Comparison of ENCODE assay signal across 8 cellular contexts in genomic region chr9:129885018-129885669, GRCh38. TPM values are rescaled to one million over a fixed set of nuclear protein-coding genes. Genes with fewer than 3 reads are reported as not detected.
DNase-seq lines count a peak whose midpoint lies in the region; ATAC-seq and TF ChIP-seq lines count a peak whose summit lies in the region.

No MANE protein-coding gene starts in this region.

- H3K4me3 ChIP-seq in HUES64 (ENCODE audit: low read length): peak overlapping the region; percentile 41
- H3K4me3 ChIP-seq in endodermal cell (ENCODE audit: low read length): peak overlapping the region; percentile 56

- ATAC-seq in GM21367 (IDR thresholded peaks at IDR 0.05; ENCODE audit: unreplicated experiment) (no peak), omental fat pad (ENCODE audit: low FRiP score) (no peak), GM18873 (IDR thresholded peaks at IDR 0.05; ENCODE audit: low FRiP score, unreplicated experiment) (no peak)

- TF ChIP-seq CTCF in Calu3 (IDR thresholded peaks at IDR 0.05; ENCODE audit: unreplicated experiment): no peak
- TF ChIP-seq CTCF in VCaP (conservative IDR thresholded peaks at IDR 0.05): no peak
- TF ChIP-seq CTCF in endodermal cell (conservative IDR thresholded peaks at IDR 0.05): peak; percentile 8
- TF ChIP-seq CTCF in nephron progenitor cell (IDR thresholded peaks at IDR 0.05): no peak
- TF ChIP-seq CTCF in omental fat pad (IDR thresholded peaks at IDR 0.05): no peak

- intact Hi-C loops in Calu3 (cut with micrococcal nuclease; ENCODE audit: unreplicated experiment): loop anchor here (2.0 kb wide), 1 partner anchor 214 kb away; no protein-coding TSS in a partner anchor

- H3K27ac Mint-ChIP-seq in Calu3 (ENCODE audit: unreplicated experiment) (peak overlapping the region; percentile 44), endodermal cell (peak overlapping the region; percentile 93), nephron progenitor cell (no peak overlapping the region)

- H3K9ac ChIP-seq in HUES64 (ENCODE audit: low read depth, low read length) (peak overlapping the region; percentile 41; the same call in 1 of the 2 replicates), endodermal cell (ENCODE audit: extremely low read depth, low read length, poor library complexity, severe bottlenecking) (no peak overlapping the region)

- H3K36me3 ChIP-seq in HUES64 (ENCODE audit: insufficient read depth, low read length) (no peaks in the 10 kb centered on the region; the same call in 1 of the 2 replicates), endodermal cell (ENCODE audit: control insufficient read depth, insufficient read depth, low read length) (peaks cover 16% of the 10 kb centered on the region)

- peaks cover 12% of the 10 kb centered on the region for H3K4me1 Mint-ChIP-seq in Calu3 (ENCODE audit: low read depth, unreplicated experiment)
- peaks cover 27% of the 10 kb centered on the region for H3K4me1 Mint-ChIP-seq in endodermal cell
- H3K4me1 Mint-ChIP-seq in nephron progenitor cell: peaks cover 60% of the 10 kb centered on the region

- no peaks in the 10 kb centered on the region for H3K27me3 ChIP-seq in HUES64 (ENCODE audit: insufficient read depth, low read length)
- H3K27me3 ChIP-seq in endodermal cell (ENCODE audit: control insufficient read depth, insufficient read depth, low read length, poor library complexity, severe bottlenecking): no peaks in the 10 kb centered on the region

- DNase-seq in Calu3 (peak; percentile 46), endodermal cell (peak; percentile 73), nephron progenitor cell (no peak), omental fat pad (ENCODE audit: low spot score) (no peak)

- no peaks in the 10 kb centered on the region for H3K9me3 ChIP-seq in HUES64 (ENCODE audit: insufficient read depth, low read depth, low read length)
- no peaks in the 10 kb centered on the region for H3K9me3 ChIP-seq in endodermal cell (ENCODE audit: control insufficient read depth, low read length)

- H3K9me3 Mint-ChIP-seq in Calu3 (ENCODE audit: low read depth, unreplicated experiment): no peaks in the 10 kb centered on the region
- H3K9me3 Mint-ChIP-seq in endodermal cell: no peaks in the 10 kb centered on the region
- H3K9me3 Mint-ChIP-seq in nephron progenitor cell: no peaks in the 10 kb centered on the region

- H3K36me3 Mint-ChIP-seq in Calu3 (ENCODE audit: insufficient read depth, unreplicated experiment) (peaks cover 10% of the 10 kb centered on the region), endodermal cell (ENCODE audit: low read depth) (peaks cover 28% of the 10 kb centered on the region), nephron progenitor cell (ENCODE audit: low read depth) (peaks cover 28% of the 10 kb centered on the region)

- H3K4me3 Mint-ChIP-seq in Calu3 (ENCODE audit: low read depth, unreplicated experiment): peak overlapping the region; percentile 66
- peak overlapping the region; percentile 48 for H3K4me3 Mint-ChIP-seq in endodermal cell
- H3K4me3 Mint-ChIP-seq in nephron progenitor cell: peak overlapping the region; percentile 75

- H3K27me3 Mint-ChIP-seq in Calu3 (ENCODE audit: unreplicated experiment) (no peaks in the 10 kb centered on the region), endodermal cell (ENCODE audit: insufficient read depth) (no peaks in the 10 kb centered on the region), nephron progenitor cell (ENCODE audit: low read depth, poor library complexity) (peaks cover 15% of the 10 kb centered on the region)

- WGBS in HUES64: 50% methylated on average over 27 of the region's 27 CpGs
- 71 to 78% methylated on average over 25 to 27 of the region's 27 CpGs for WGBS in endodermal cell (ENCODE audit: insufficient coverage in 1 of 2, insufficient read length in 1 of 2), 2 experiments

- CTCF ChIA-PET in Calu3 (lab: Charles Lee): interaction anchor here (0.6 to 1.3 kb wide), 2 partner anchors 25 to 1644 kb away, joined by 3 read pairs; no protein-coding TSS in a partner anchor

- H3K27ac ChIP-seq in HUES64 (ENCODE audit: low read depth, low read length) (peak overlapping the region; percentile 18), VCaP (peak overlapping the region; percentile 91), endodermal cell (ENCODE audit: low read depth, low read length) (no peak overlapping the region)

- peaks cover 39% of the 10 kb centered on the region for H3K4me1 ChIP-seq in HUES64 (ENCODE audit: insufficient read depth, low read length)
- peaks cover 15% of the 10 kb centered on the region for H3K4me1 ChIP-seq in endodermal cell (ENCODE audit: control insufficient read depth, insufficient read depth, low read length)

- no TSS peak for BruUV-seq in Calu3 (replicated peaks; lab: Mats Ljungman, UMichigan)

RNA-seq across cellular contexts. Expression of gene USP20, which starts 49.9 kb away (rescaled TPM):
- total RNA-seq in Calu3 (2022) (11.3 and 14.9 TPM in 2 replicates), endodermal cell (10 to 100 TPM; 24.4 to 25.8 TPM), omental fat pad (10 to 100 TPM; 11.5 to 18.5 (median 15.5) TPM)
- 8.5 TPM for polyA plus RNA-seq in HUES64 (2013, experiment 1 of 2)
- polyA plus RNA-seq in HUES64 (2013, experiment 2 of 2): 10.1 TPM
- 23.8 TPM for polyA plus RNA-seq in endodermal cell (2013, experiment 1 of 2)
- 20.7 TPM for polyA plus RNA-seq in endodermal cell (2013, experiment 2 of 2)

RNA-seq across cellular contexts. Expression of gene C9orf78, which starts 50.1 kb away (rescaled TPM):
- 24.5 and 26.2 TPM in 2 replicates for total RNA-seq in Calu3 (2022)
- 42.8 TPM for polyA plus RNA-seq in HUES64 (2013, experiment 1 of 2)
- polyA plus RNA-seq in HUES64 (2013, experiment 2 of 2): 44.6 TPM
- total RNA-seq in endodermal cell: 10 to 100 TPM; 29.9 to 34.1 TPM
- polyA plus RNA-seq in endodermal cell (2013, experiment 1 of 2): 42.8 TPM
- 38.7 TPM for polyA plus RNA-seq in endodermal cell (2013, experiment 2 of 2)
- total RNA-seq in omental fat pad: 10 to 100 TPM; 44.1 to 98.0 (median 45.0) TPM

Comparison
In these comparisons a context has a peak if more than half of its experiments do, and no peak if none do; other contexts are left out.
1. DNase-seq: peak in Calu3 (single experiment) and endodermal cell (single experiment); none in nephron progenitor cell (single experiment) and omental fat pad (single experiment).
2. Peak in every context shown above with its lines, with median percentiles within 50 percentile points of each other: H3K4me3 Mint-ChIP-seq.